28 cellular contexts compared by ENCODE assay signal in the genomic region with DNA sequence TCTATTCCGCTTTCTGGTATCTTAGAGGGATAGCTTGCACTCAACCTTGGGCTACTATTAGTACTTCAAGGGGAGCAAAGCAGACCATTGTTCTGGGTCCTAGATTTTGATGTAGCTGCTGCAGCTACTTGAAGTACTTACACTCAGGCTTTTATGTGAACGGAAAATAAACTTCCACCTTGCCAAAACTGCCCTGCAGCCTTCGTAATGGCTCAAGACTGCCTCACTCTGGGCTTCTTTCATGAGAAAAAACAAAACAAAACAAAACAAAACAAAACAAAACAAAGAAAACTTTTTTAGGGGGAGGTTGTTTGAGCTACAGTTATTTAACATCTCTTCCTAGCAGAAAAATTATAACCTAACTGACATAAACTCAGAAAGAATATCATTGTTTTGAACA. TPM values are rescaled to one million over a fixed set of nuclear protein-coding genes. Genes with fewer than 3 reads are reported as not detected.
DNase-seq lines count a peak whose midpoint lies in the region; ATAC-seq lines count a peak whose summit lies in the region.
"Had no signal": no experiment of that assay in that cellular context is flagged by ENCODE, and none has a peak within 500 bp of the region (broad histone marks: within the 10 kb centered on the region; RNA-seq: fewer than 3 reads in every experiment).

No MANE protein-coding gene starts in this region.

- no peaks in the 10 kb centered on the region for H3K27me3 Mint-ChIP-seq in activated CD4-positive, alpha-beta T cell treated with anti-CD3 and anti-CD28 coated beads, Interleukin-2, amount 10 ng/mL, durations not matched to agents 7 days and 5 days
- H3K27me3 Mint-ChIP-seq in CD4-positive, alpha-beta memory T cell = no peaks in the 10 kb centered on the region
- no peaks in the 10 kb centered on the region for H3K27me3 Mint-ChIP-seq in T-cell

- no peak overlapping the region for H4K8ac ChIP-seq in mesendoderm (ENCODE audit: low read depth, low read length)

- no peak overlapping the region for H2BK5ac ChIP-seq in mesendoderm (ENCODE audit: low read length)

- no peak overlapping the region for H3K4me3 ChIP-seq in CD4-positive, alpha-beta memory T cell (ENCODE audit: low read length in 2 of 2)
- H3K4me3 ChIP-seq in mesendoderm (ENCODE audit: low read length) = no peak overlapping the region
- H3K4me3 ChIP-seq: pancreas, skin epidermis, upper lobe of right lung had no signal

- H4K5ac ChIP-seq in mesendoderm (ENCODE audit: low read length) = no peak overlapping the region

- DNase-seq in activated CD4-positive, alpha-beta T cell treated with anti-CD3 and anti-CD28 coated beads, Interleukin-2, amount 50 U/mL, for 1 hour = peak; percentile 14
- DNase-seq in activated CD4-positive, alpha-beta T cell treated with anti-CD3 and anti-CD28 coated beads, Interleukin-2, amount 10 ng/mL, durations not matched to agents 7 days and 5 days = no peak
- DNase-seq in CD4-positive, alpha-beta memory T cell = no peak
- DNase-seq in T-cell = peak in 2 of 34 experiments; percentile 5 to 31
- peak; percentile 26 for DNase-seq in mesendoderm
- no peak for DNase-seq in NCI-H82 (lab: John Stamatoyannopoulos, UW)
- DNase-seq in stimulated activated CD4-positive, alpha-beta T cell treated with anti-CD3 and anti-CD28 coated beads, Interleukin-4, amount 100 ng/mL, for 24 hours = no peak
- DNase-seq: activated CD4-positive, alpha-beta T cell treated with anti-CD3 and anti-CD28 coated beads, Interleukin-2, amount 50 U/mL, for 48 hours; activated gamma-delta T cell; amygdala; COR-L47; DND-41; HFFc6; KG1; MV-4-11; NCI-H146; nephron progenitor cell; pancreas; retina; SHP77; T-helper 9 cell; upper lobe of right lung had no signal

- CTCF ChIA-PET in activated CD4-positive, alpha-beta T cell treated with anti-CD3 and anti-CD28 coated beads, Interleukin-2, amount 10 ng/mL, durations not matched to agents 7 days and 5 days (lab: Charles Lee) = interaction anchor here (0.9 to 1.5 kb wide), 2 partner anchors 17 to 320 kb away, joined by 3 to 6 read pairs; no protein-coding TSS in a partner anchor
- CTCF ChIA-PET in CD4-positive, alpha-beta memory T cell (lab: Charles Lee; ENCODE audit: partially characterized antibody) = interaction anchor here (1.0 to 2.4 kb wide), 6 partner anchors 18 to 297 kb away, joined by 3 to 9 read pairs (median 4); no protein-coding TSS in a partner anchor
- CTCF ChIA-PET in T-cell (lab: Charles Lee) = interaction anchor here (0.6 to 1.7 kb wide), 18 partner anchors 17 to 860 kb away, joined by 3 to 8 read pairs (median 4); no protein-coding TSS in a partner anchor

- no peak overlapping the region for H2AK5ac ChIP-seq in mesendoderm (ENCODE audit: low read length)

- WGBS in mesendoderm (ENCODE audit: extremely low coverage, insufficient coverage, low lambda C conversion rate) = no CpG with 5 or more reads among the region's 3 CpGs

- H2BK120ac ChIP-seq in mesendoderm (ENCODE audit: low read depth, low read length) = no peak overlapping the region

- H3K56ac ChIP-seq in mesendoderm (ENCODE audit: low read length) = no peak overlapping the region

- H3K4ac ChIP-seq in mesendoderm (ENCODE audit: low read depth, low read length) = no peak overlapping the region

- no peak overlapping the region for H3K18ac ChIP-seq in mesendoderm (ENCODE audit: low read length)

- POLR2A ChIA-PET in activated CD4-positive, alpha-beta T cell treated with anti-CD3 and anti-CD28 coated beads, Interleukin-2, amount 10 ng/mL, durations not matched to agents 7 days and 5 days (lab: Charles Lee) = interaction anchor here (1.0 kb wide), 1 partner anchor 30 kb away, joined by 5 read pairs; no protein-coding TSS in a partner anchor
- POLR2A ChIA-PET in CD4-positive, alpha-beta memory T cell (lab: Charles Lee; ENCODE audit: partially characterized antibody) = interaction anchor here (0.7 to 2.3 kb wide), 2 partner anchors 23 to 27 kb away, joined by 3 to 10 read pairs; no protein-coding TSS in a partner anchor
- POLR2A ChIA-PET in T-cell (lab: Charles Lee) = interaction anchor here in 1 of 2 donors (0.7 to 1.0 kb wide), 2 partner anchors 25 to 45 kb away, joined by 3 read pairs; no protein-coding TSS in a partner anchor

- H3K4me3 Mint-ChIP-seq in activated CD4-positive, alpha-beta T cell treated with anti-CD3 and anti-CD28 coated beads, Interleukin-2, amount 10 ng/mL, durations not matched to agents 7 days and 5 days = no peak overlapping the region
- H3K4me3 Mint-ChIP-seq in CD4-positive, alpha-beta memory T cell = no peak overlapping the region
- H3K4me3 Mint-ChIP-seq in T-cell = no peak overlapping the region
- H3K4me3 Mint-ChIP-seq: HFFc6, nephron progenitor cell had no signal

- no peak overlapping the region for H3K9ac ChIP-seq in mesendoderm (ENCODE audit: low read length)

- no peak overlapping the region for H3K27ac Mint-ChIP-seq in activated CD4-positive, alpha-beta T cell treated with anti-CD3 and anti-CD28 coated beads, Interleukin-2, amount 10 ng/mL, durations not matched to agents 7 days and 5 days
- peak overlapping the region in 5 of 7 donors; percentile 9 to 36 (median 18) for H3K27ac Mint-ChIP-seq in CD4-positive, alpha-beta memory T cell
- peak overlapping the region; percentile 47 to 65 for H3K27ac Mint-ChIP-seq in T-cell
- H3K27ac Mint-ChIP-seq: HFFc6, nephron progenitor cell had no signal

- no peaks in the 10 kb centered on the region for H3K79me1 ChIP-seq in mesendoderm (ENCODE audit: low read length)

- H3K36me3 Mint-ChIP-seq in activated CD4-positive, alpha-beta T cell treated with anti-CD3 and anti-CD28 coated beads, Interleukin-2, amount 10 ng/mL, durations not matched to agents 7 days and 5 days (ENCODE audit: low read depth) = no peaks in the 10 kb centered on the region
- H3K36me3 Mint-ChIP-seq in CD4-positive, alpha-beta memory T cell = no peaks in the 10 kb centered on the region
- H3K36me3 Mint-ChIP-seq in T-cell = no peaks in the 10 kb centered on the region

- H3K27me3 ChIP-seq in CD4-positive, alpha-beta memory T cell (ENCODE audit: insufficient read depth, low read length) = no peaks in the 10 kb centered on the region
- H3K27me3 ChIP-seq in mesendoderm (ENCODE audit: insufficient read depth, low read length, poor library complexity) = no peaks in the 10 kb centered on the region
- H3K27me3 ChIP-seq: pancreas, upper lobe of right lung had no signal

- H3K4me1 ChIP-seq in CD4-positive, alpha-beta memory T cell (ENCODE audit: insufficient read depth, low read length) = no peaks in the 10 kb centered on the region
- peaks cover 4% of the 10 kb centered on the region for H3K4me1 ChIP-seq in mesendoderm (ENCODE audit: control insufficient read depth, low read depth, low read length)
- H3K4me1 ChIP-seq: pancreas, upper lobe of right lung had no signal

- intact Hi-C loops in CD4-positive, alpha-beta memory T cell (cut with micrococcal nuclease) = loop anchor here (2.0 kb wide), 1 partner anchor 19 kb away; a partner anchor contains a TSS

- peaks cover 16% of the 10 kb centered on the region for H3K4me1 Mint-ChIP-seq in activated CD4-positive, alpha-beta T cell treated with anti-CD3 and anti-CD28 coated beads, Interleukin-2, amount 10 ng/mL, durations not matched to agents 7 days and 5 days
- H3K4me1 Mint-ChIP-seq in CD4-positive, alpha-beta memory T cell = peaks cover 6 to 11% (median 6%) of the 10 kb centered on the region in 4 donors
- peaks cover 14 to 24% (median 20%) of the 10 kb centered on the region in 3 donors for H3K4me1 Mint-ChIP-seq in T-cell
- H3K4me1 Mint-ChIP-seq: nephron progenitor cell had no signal

- ATAC-seq in T-cell (replicated peaks in 1 of 4) = peak in 2 of 4 experiments; percentile 45 to 48
- no peak for ATAC-seq in GM21619 (IDR thresholded peaks at IDR 0.05; ENCODE audit: unreplicated experiment)
- ATAC-seq: pancreas, upper lobe of right lung had no signal

- no peak overlapping the region for H3K4me2 ChIP-seq in mesendoderm (ENCODE audit: low read length)

- no peaks in the 10 kb centered on the region for H3K9me3 ChIP-seq in CD4-positive, alpha-beta memory T cell (ENCODE audit: control insufficient read depth in 1 of 2, low read length in 2 of 2)
- H3K9me3 ChIP-seq: pancreas, upper lobe of right lung had no signal

- no peaks in the 10 kb centered on the region for H3K36me3 ChIP-seq in CD4-positive, alpha-beta memory T cell (ENCODE audit: insufficient read depth, low read length)
- H3K36me3 ChIP-seq in mesendoderm (ENCODE audit: control insufficient read depth, insufficient read depth, low read length) = no peaks in the 10 kb centered on the region
- H3K36me3 ChIP-seq: pancreas, upper lobe of right lung had no signal

- no peak overlapping the region for H3K23ac ChIP-seq in mesendoderm (ENCODE audit: low read length)

- no peaks in the 10 kb centered on the region for H3K79me2 ChIP-seq in mesendoderm (ENCODE audit: control insufficient read depth, insufficient read depth, low read length)

- H3K27ac ChIP-seq in CD4-positive, alpha-beta memory T cell (ENCODE audit: low read depth, low read length) = no peak overlapping the region
- H3K27ac ChIP-seq in mesendoderm (ENCODE audit: low read depth, low read length) = no peak overlapping the region
- H3K27ac ChIP-seq: pancreas, skin epidermis, upper lobe of right lung, VCaP had no signal

- no peaks in the 10 kb centered on the region for H3K9me3 Mint-ChIP-seq in activated CD4-positive, alpha-beta T cell treated with anti-CD3 and anti-CD28 coated beads, Interleukin-2, amount 10 ng/mL, durations not matched to agents 7 days and 5 days
- no peaks in the 10 kb centered on the region for H3K9me3 Mint-ChIP-seq in CD4-positive, alpha-beta memory T cell
- H3K9me3 Mint-ChIP-seq in T-cell = no peaks in the 10 kb centered on the region
- H3K9me3 Mint-ChIP-seq: HFFc6, nephron progenitor cell had no signal

- H2BK15ac ChIP-seq in mesendoderm (replicated peaks; ENCODE audit: low read depth) = peak overlapping the region; percentile 57

RNA-seq across cellular contexts. Expression of a gene that starts 19.4 kb away (rescaled TPM):
- 10 to 100 TPM; 28.6 to 29.1 TPM for total RNA-seq in activated CD4-positive, alpha-beta T cell treated with anti-CD3 and anti-CD28 coated beads, Interleukin-2, amount 10 ng/mL, durations not matched to agents 7 days and 5 days
- total RNA-seq in CD4-positive, alpha-beta memory T cell = 10 to 100 TPM; 48.4 to 65.0 TPM
- polyA plus RNA-seq in CD4-positive, alpha-beta memory T cell = 10 to 100 TPM; 14.2 to 27.4 TPM
- 10 to 100 TPM; 37.2 to 76.2 (median 62.3) TPM for total RNA-seq in T-cell
- polyA plus RNA-seq in mesendoderm (2013, experiment 1 of 2) = 5.5 TPM
- polyA plus RNA-seq in mesendoderm (2013, experiment 2 of 2) = 5.0 TPM
- total RNA-seq: NCI-H460 had no signal

RNA-seq across cellular contexts. Expression of a gene that starts 50.1 kb away (rescaled TPM):
- under 1 TPM in 1 of 2 experiments, not detected in 1; 0.07 TPM for total RNA-seq in activated CD4-positive, alpha-beta T cell treated with anti-CD3 and anti-CD28 coated beads, Interleukin-2, amount 10 ng/mL, durations not matched to agents 7 days and 5 days
- total RNA-seq in CD4-positive, alpha-beta memory T cell = not detected
- under 1 TPM in 1 of 2 donors, not detected in 1; 0.09 TPM for polyA plus RNA-seq in CD4-positive, alpha-beta memory T cell
- total RNA-seq in T-cell = not detected
- 0.87 TPM for polyA plus RNA-seq in mesendoderm (2013, experiment 1 of 2)
- polyA plus RNA-seq in mesendoderm (2013, experiment 2 of 2) = 0.71 TPM
- total RNA-seq: A673, chondrocyte, HFFc6, NCI-H460 had no signal

Comparison
In these comparisons a context has a peak if more than half of its experiments do, and no peak if none do; other contexts are left out.
1. DNase-seq: peak in activated CD4-positive, alpha-beta T cell treated with anti-CD3 and anti-CD28 coated beads, Interleukin-2, amount 50 U/mL, for 1 hour (single experiment) and mesendoderm (single experiment); none in activated CD4-positive, alpha-beta T cell treated with anti-CD3 and anti-CD28 coated beads, Interleukin-2, amount 10 ng/mL, durations not matched to agents 7 days and 5 days (single experiment), CD4-positive, alpha-beta memory T cell (0 of 5), NCI-H82 (single experiment) and stimulated activated CD4-positive, alpha-beta T cell treated with anti-CD3 and anti-CD28 coated beads, Interleukin-4, amount 100 ng/mL, for 24 hours (single experiment).